10 cellular contexts compared by ENCODE assay signal in the genomic region with DNA sequence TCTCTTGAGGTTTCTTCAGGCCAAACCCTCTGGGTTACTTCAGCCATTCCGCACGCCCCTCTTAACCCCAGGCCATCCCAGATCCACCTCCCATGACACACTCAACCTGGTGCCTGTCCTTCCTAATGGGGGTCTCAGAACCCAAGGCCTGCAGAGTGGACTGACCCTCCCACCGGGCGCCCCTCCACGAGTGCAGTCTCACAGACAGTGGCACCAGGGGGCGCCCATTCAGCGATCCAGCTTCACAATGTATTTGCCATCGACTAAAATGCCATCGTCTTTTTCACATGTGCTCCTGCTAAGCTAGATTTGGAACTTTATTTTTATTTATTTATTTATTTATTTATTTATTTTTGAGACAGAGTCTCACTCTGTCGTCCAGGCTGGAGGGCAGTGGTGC. TPM values are rescaled to one million over a fixed set of nuclear protein-coding genes. Genes with fewer than 3 reads are reported as not detected.
DNase-seq lines count a peak whose midpoint lies in the region; ATAC-seq and TF ChIP-seq lines count a peak whose summit lies in the region.
"Had no signal": no experiment of that assay in that cellular context is flagged by ENCODE, and none has a peak within 500 bp of the region (broad histone marks: within the 10 kb centered on the region; RNA-seq: fewer than 3 reads in every experiment).

No MANE protein-coding gene starts in this region.

- H3K27ac Mint-ChIP-seq in mesothelial cell of epicardium, result no peak overlapping the region
- H3K27ac Mint-ChIP-seq: activated naive CD8-positive, alpha-beta T cell treated with anti-CD3 and anti-CD28 coated beads for 36 hours; stimulated activated naive CD8-positive, alpha-beta T cell treated with anti-CD3 and anti-CD28 coated beads, Interleukin-15, Interleukin-2, amounts not matched to agents 100 ng/mL and 50 ng/mL, for 24 hours had no signal

- H3K9me3 Mint-ChIP-seq in mesothelial cell of epicardium, result no peaks in the 10 kb centered on the region
- H3K9me3 Mint-ChIP-seq: stimulated activated naive CD8-positive, alpha-beta T cell treated with anti-CD3 and anti-CD28 coated beads, Interleukin-15, Interleukin-2, amounts not matched to agents 100 ng/mL and 50 ng/mL, for 24 hours had no signal

- no peaks in the 10 kb centered on the region for H3K4me1 Mint-ChIP-seq in mesothelial cell of epicardium

- no peak for TF ChIP-seq POLR2A in body of pancreas (IDR thresholded peaks at IDR 0.05)

- WGBS in body of pancreas, 2 donors, result 45% methylated on average over 10 of the region's 10 CpGs

- DNase-seq in BE2C, result peak; percentile 42
- DNase-seq in H7, result peak; percentile 73
- DNase-seq in body of pancreas, result peak; percentile 47 to 73 (median 59)
- peak in 2 of 3 donors; percentile 49 to 56 for DNase-seq in mucosa of descending colon
- DNase-seq in mesothelial cell of epicardium (ENCODE audit: low spot score in 2 of 2, unreplicated experiment in 2 of 2), result no peak
- no peak for DNase-seq in Ammon's horn (ENCODE audit: low spot score)
- DNase-seq: activated naive CD8-positive, alpha-beta T cell treated with anti-CD3 and anti-CD28 coated beads for 36 hours had no signal

- H3K27me3 Mint-ChIP-seq in mesothelial cell of epicardium (ENCODE audit: low read depth), result peaks cover 15% of the 10 kb centered on the region
- H3K27me3 Mint-ChIP-seq: activated naive CD8-positive, alpha-beta T cell treated with anti-CD3 and anti-CD28 coated beads for 36 hours; stimulated activated naive CD8-positive, alpha-beta T cell treated with anti-CD3 and anti-CD28 coated beads, Interleukin-15, Interleukin-2, amounts not matched to agents 100 ng/mL and 50 ng/mL, for 24 hours had no signal

- H3K4me3 Mint-ChIP-seq in mesothelial cell of epicardium, result no peak overlapping the region
- H3K4me3 Mint-ChIP-seq: activated naive CD8-positive, alpha-beta T cell treated with anti-CD3 and anti-CD28 coated beads for 36 hours; stimulated activated naive CD8-positive, alpha-beta T cell treated with anti-CD3 and anti-CD28 coated beads, Interleukin-15, Interleukin-2, amounts not matched to agents 100 ng/mL and 50 ng/mL, for 24 hours had no signal

- H3K9me3 ChIP-seq in BE2C, result no peaks in the 10 kb centered on the region
- no peaks in the 10 kb centered on the region for H3K9me3 ChIP-seq in body of pancreas
- H3K9me3 ChIP-seq in mucosa of descending colon, result no peaks in the 10 kb centered on the region

- H3K4me3 ChIP-seq in BE2C (ENCODE audit: low read depth, low read length) (no peak overlapping the region), H7 (ENCODE audit: insufficient read depth, low read depth, low read length) (no peak overlapping the region), body of pancreas (no peak overlapping the region), mucosa of descending colon (no peak overlapping the region)

- no peaks in the 10 kb centered on the region for H3K36me3 ChIP-seq in BE2C
- H3K36me3 ChIP-seq in H7 (replicated peaks; ENCODE audit: control insufficient read depth, insufficient read depth, low read length), result no peaks in the 10 kb centered on the region
- no peaks in the 10 kb centered on the region for H3K36me3 ChIP-seq in body of pancreas (replicated peaks in 1 of 2; ENCODE audit: insufficient read depth in 1 of 2, low read depth in 2 of 2)
- H3K36me3 ChIP-seq in mucosa of descending colon (ENCODE audit: low read depth), result no peaks in the 10 kb centered on the region

- TF ChIP-seq CTCF in BE2C (IDR thresholded peaks at IDR 0.05; ENCODE audit: low read depth, low read length) (peak; percentile 43), body of pancreas (IDR thresholded peaks at IDR 0.05) (peak; percentile 31 to 69 (median 52)), mucosa of descending colon (IDR thresholded peaks at IDR 0.05) (no peak), mesothelial cell of epicardium (IDR thresholded peaks at IDR 0.05; ENCODE audit: unreplicated experiment) (no peak)

- ATAC-seq in body of pancreas (peak; percentile 42), mucosa of descending colon (no peak), HG02588 (IDR thresholded peaks at IDR 0.05; ENCODE audit: unreplicated experiment) (no peak), HG02759 (IDR thresholded peaks at IDR 0.05; ENCODE audit: unreplicated experiment) (no peak)

- intact Hi-C loops in body of pancreas (cut with DNase I), result no loop called here
- intact Hi-C loops in mucosa of descending colon (cut with DNase I, micrococcal nuclease), result no loop called here

- H3K27ac ChIP-seq in body of pancreas, result no peak overlapping the region

- H3K4me1 ChIP-seq in BE2C (no peaks in the 10 kb centered on the region), body of pancreas (no peaks in the 10 kb centered on the region), mucosa of descending colon (ENCODE audit: low read depth) (no peaks in the 10 kb centered on the region)

- H3K27me3 ChIP-seq in BE2C, result peaks cover 21% of the 10 kb centered on the region
- no peaks in the 10 kb centered on the region for H3K27me3 ChIP-seq in H7 (ENCODE audit: control insufficient read depth, insufficient read depth, low read length)
- H3K27me3 ChIP-seq in body of pancreas, result no peaks in the 10 kb centered on the region

- H3K36me3 Mint-ChIP-seq in mesothelial cell of epicardium, result no peaks in the 10 kb centered on the region

RNA-seq across cellular contexts. Expression of gene INPP5D, which starts 38.5 kb away (rescaled TPM):
- 0.37 TPM for polyA plus RNA-seq in BE2C (2012; ENCODE audit: insufficient read depth, insufficient read length, low read depth)
- total RNA-seq in H7 (2014; rRNA removed; shearing (Covaris generic)), result 1.7 and 5.2 TPM in 2 replicates
- 1 to 10 TPM in 1 of 2 donors, under 1 TPM in 1; 0.99 to 8.8 TPM for total RNA-seq in body of pancreas
- 10 to 100 TPM in 1 of 3 donors, 1 to 10 TPM in 2; 8.2 to 14.4 (median 9.1) TPM for total RNA-seq in mucosa of descending colon
- 8.9 to 9.4 TPM (median 9.2 TPM) in 3 replicates for total RNA-seq in mesothelial cell of epicardium

Comparison
In these comparisons a context has a peak if more than half of its experiments do, and no peak if none do; other contexts are left out.
1. DNase-seq: peak in BE2C (single experiment), H7 (single experiment), body of pancreas (4 of 4) and mucosa of descending colon (2 of 3); none in mesothelial cell of epicardium (0 of 2) and Ammon's horn (single experiment).
2. CTCF ChIP-seq: peak in BE2C (single experiment) and body of pancreas (7 of 7); none in mucosa of descending colon (single experiment) and mesothelial cell of epicardium (single experiment).